ENCODE assay signal across 18 cellular contexts in genomic region chr1:1956101-1956500, GRCh38. TPM values are rescaled to one million over a fixed set of nuclear protein-coding genes. Genes with fewer than 3 reads are reported as not detected.
DNase-seq lines count a peak whose midpoint lies in the region; ATAC-seq, FAIRE-seq and TF ChIP-seq lines count a peak whose summit lies in the region.
"Had no signal": no experiment of that assay in that cellular context is flagged by ENCODE, and none has a peak within 500 bp of the region (broad histone marks: within the 10 kb centered on the region; RNA-seq: fewer than 3 reads in every experiment).

No MANE protein-coding gene starts in this region.

- H3K36me3 Mint-ChIP-seq in CD4-positive, alpha-beta memory T cell: no peaks in the 10 kb centered on the region
- H3K36me3 Mint-ChIP-seq: CD14-positive monocyte had no signal

- no peak overlapping the region for H3K23ac ChIP-seq in H1 (ENCODE audit: insufficient read length)
- H3K23ac ChIP-seq in trophoblast cell (ENCODE audit: low read length): no peak overlapping the region

- 71% methylated on average over 3 of the region's 7 CpGs for WGBS in HepG2 (ENCODE audit: low lambda C conversion rate)
- WGBS in right lobe of liver (ENCODE audit: insufficient coverage, low coverage, low lambda C conversion rate, missing lambda C conversion rate): no CpG with 5 or more reads among the region's 7 CpGs
- 93% methylated on average over 7 of the region's 7 CpGs; no CpG with 5 or more reads in 1 of the 2 experiments for WGBS in H1 (ENCODE audit: extremely low coverage in 1 of 2, insufficient coverage in 1 of 2, insufficient read length in 1 of 2, insufficient replicate concordance in 2 of 2, low coverage in 1 of 2, low lambda C conversion rate in 2 of 2, missing lambda C conversion rate in 1 of 2), 2 experiments
- no CpG with 5 or more reads among the region's 7 CpGs for WGBS in trophoblast cell (ENCODE audit: extremely low coverage, insufficient coverage, insufficient read length)

- H2BK5ac ChIP-seq in H1 (ENCODE audit: low read depth, low read length) (no peak overlapping the region), trophoblast cell (ENCODE audit: low read depth, low read length, poor library complexity) (no peak overlapping the region)

- H3K27ac ChIP-seq in HepG2 (ENCODE audit: extremely low read length, insufficient read depth, low read length): no peak overlapping the region
- no peak overlapping the region for H3K27ac ChIP-seq in right lobe of liver
- no peak overlapping the region for H3K27ac ChIP-seq in H1 (ENCODE audit: low read depth, low read length)
- no peak overlapping the region for H3K27ac ChIP-seq in trophoblast cell (ENCODE audit: low read depth, low read length)
- H3K27ac ChIP-seq in CD4-positive, alpha-beta memory T cell (ENCODE audit: low read depth, low read length): no peak overlapping the region
- H3K27ac ChIP-seq: A549 had no signal

- H3K79me2 ChIP-seq in HepG2 (ENCODE audit: insufficient read depth, low read length) (no peaks in the 10 kb centered on the region), H1 (ENCODE audit: control insufficient read depth in 1 of 2, insufficient read depth in 2 of 2, low read length in 2 of 2) (no peaks in the 10 kb centered on the region), trophoblast cell (ENCODE audit: control insufficient read depth, insufficient read depth, low read length, poor library complexity) (no peaks in the 10 kb centered on the region)

- H3K9me3 ChIP-seq in HepG2 (ENCODE audit: low read length) (no peaks in the 10 kb centered on the region), right lobe of liver (no peaks in the 10 kb centered on the region), H1 (ENCODE audit: insufficient read depth in 2 of 2, low read depth in 1 of 2, low read length in 1 of 2) (peaks cover 0 to 5% of the 10 kb centered on the region in 2 experiments; a peak in 1 of 4 replicates), trophoblast cell (ENCODE audit: insufficient read depth, low read depth, low read length) (peaks cover 2% of the 10 kb centered on the region)
- H3K9me3 ChIP-seq in CD4-positive, alpha-beta memory T cell (ENCODE audit: control insufficient read depth in 1 of 2, low read length in 2 of 2): no peaks in the 10 kb centered on the region
- H3K9me3 ChIP-seq: A549 had no signal

- peaks cover 0 to 5% (median 1%) of the 10 kb centered on the region in 8 donors for H3K9me3 Mint-ChIP-seq in CD4-positive, alpha-beta memory T cell

- H3K18ac ChIP-seq in H1 (ENCODE audit: extremely low read depth, low read length): peak overlapping the region; percentile 60; the same call in 1 of the 2 replicates
- H3K18ac ChIP-seq in trophoblast cell (ENCODE audit: low read length): no peak overlapping the region

- peak overlapping the region in 1 of 3 experiments; percentile 17; a peak in 1 of 6 replicates for H3K4me3 ChIP-seq in HepG2 (replicated peaks in 1 of 3; ENCODE audit: insufficient read depth in 1 of 3, low read depth in 2 of 3, low read length in 3 of 3)
- H3K4me3 ChIP-seq in right lobe of liver: no peak overlapping the region
- no peak overlapping the region for H3K4me3 ChIP-seq in H1 (ENCODE audit: extremely low read depth in 1 of 4, insufficient read depth in 2 of 4, low read depth in 3 of 4, low read length in 4 of 4)
- H3K4me3 ChIP-seq in trophoblast cell (ENCODE audit: low read depth, low read length): no peak overlapping the region
- H3K4me3 ChIP-seq in CD4-positive, alpha-beta memory T cell (ENCODE audit: low read length in 2 of 2): no peak overlapping the region
- H3K4me3 ChIP-seq: A549 had no signal

- H3K4me3 Mint-ChIP-seq in CD4-positive, alpha-beta memory T cell: no peak overlapping the region
- H3K4me3 Mint-ChIP-seq: CD14-positive monocyte; CD8-positive, alpha-beta memory T cell; IgD-negative memory B cell had no signal

- ATAC-seq in HepG2: no peak
- ATAC-seq in right lobe of liver: no peak
- no peak for ATAC-seq in GM21737 (IDR thresholded peaks at IDR 0.05; ENCODE audit: unreplicated experiment)
- ATAC-seq: A549 had no signal

- H3K36me3 ChIP-seq in HepG2 (replicated peaks in 1 of 2; ENCODE audit: control insufficient read depth in 1 of 2, insufficient read depth in 2 of 2, low read length in 2 of 2): no peaks in the 10 kb centered on the region
- H3K36me3 ChIP-seq in right lobe of liver: no peaks in the 10 kb centered on the region
- H3K36me3 ChIP-seq in H1 (ENCODE audit: control insufficient read depth in 2 of 4, insufficient read depth in 4 of 4, low read length in 3 of 4): no peaks in the 10 kb centered on the region
- no peaks in the 10 kb centered on the region for H3K36me3 ChIP-seq in trophoblast cell (ENCODE audit: control insufficient read depth in 1 of 2, insufficient read depth in 2 of 2, low read length in 2 of 2)
- no peaks in the 10 kb centered on the region for H3K36me3 ChIP-seq in CD4-positive, alpha-beta memory T cell (ENCODE audit: insufficient read depth, low read length)

- TF ChIP-seq POLR2A in HepG2 (IDR thresholded peaks at IDR 0.05; ENCODE audit: insufficient read depth in 1 of 2, low read depth in 2 of 2, low read length in 2 of 2) (no peak), right lobe of liver (IDR thresholded peaks at IDR 0.05) (no peak), H1 (IDR thresholded peaks at IDR 0.05; ENCODE audit: control extremely low read depth in 1 of 2, low read depth in 2 of 2, low read length in 2 of 2) (no peak)

- TF ChIP-seq CTCF in HepG2 (CRISPR knock-in tag; IDR thresholded peaks at IDR 0.05) (no peak), right lobe of liver (IDR thresholded peaks at IDR 0.05) (no peak), H1 (IDR thresholded peaks at IDR 0.05; ENCODE audit: control extremely low read depth in 1 of 3, insufficient read depth in 1 of 3, low read depth in 1 of 3, low read length in 3 of 3) (no peak)

- no peak for TF ChIP-seq EP300 in HepG2 (IDR thresholded peaks at IDR 0.05; ENCODE audit: low read depth in 2 of 2, low read length in 2 of 2)
- no peak for TF ChIP-seq EP300 in HepG2 (CRISPR knock-in tag; IDR thresholded peaks at IDR 0.05; ENCODE audit: borderline replicate concordance)
- no peak for TF ChIP-seq EP300 in H1 (IDR thresholded peaks at IDR 0.05; ENCODE audit: borderline replicate concordance in 1 of 2, low read depth in 2 of 2, low read length in 2 of 2)

- H3K14ac ChIP-seq in H1 (ENCODE audit: insufficient read length): no peak overlapping the region
- no peak overlapping the region for H3K14ac ChIP-seq in trophoblast cell (ENCODE audit: low read length)

- BruUV-seq in HepG2 (replicated peaks; lab: Mats Ljungman, UMichigan): no TSS peak

- H3K4ac ChIP-seq in H1 (replicated peaks; ENCODE audit: insufficient read length, low read depth, low read length): no peak overlapping the region
- H3K4ac ChIP-seq in trophoblast cell (ENCODE audit: low read depth, low read length): no peak overlapping the region

- in situ Hi-C loops in HepG2 (cut with HindIII; ENCODE audit: extremely low pct_ligation_motif_present, low pct_unique_long_range_greater_than_20kb): no loop called here

- TF ChIP-seq RAD21 in HepG2 (CRISPR knock-in tag; IDR thresholded peaks at IDR 0.05) (no peak), H1 (IDR thresholded peaks at IDR 0.05 in 1 of 2, conservative IDR thresholded peaks at IDR 0.05 in 1 of 2; ENCODE audit: low read depth in 2 of 2, low read length in 2 of 2) (no peak)

- no peak overlapping the region for H4K12ac ChIP-seq in trophoblast cell (ENCODE audit: low read depth, low read length)

- H3K79me1 ChIP-seq in H1 (ENCODE audit: low read depth, low read length) (no peaks in the 10 kb centered on the region), trophoblast cell (ENCODE audit: low read length) (no peaks in the 10 kb centered on the region)

- H3K23me2 ChIP-seq in H1 (ENCODE audit: low read depth, low read length): no peaks in the 10 kb centered on the region; the same call in 1 of the 2 replicates

- H3K27ac Mint-ChIP-seq in CD4-positive, alpha-beta memory T cell: peak overlapping the region in 1 of 7 donors; percentile 35
- H3K27ac Mint-ChIP-seq: CD14-positive monocyte; CD8-positive, alpha-beta memory T cell; IgD-negative memory B cell had no signal

- no peak overlapping the region for H2BK20ac ChIP-seq in H1 (ENCODE audit: low read length)

- H2BK120ac ChIP-seq in H1 (replicated peaks; ENCODE audit: low read depth, low read length): no peak overlapping the region
- no peak overlapping the region for H2BK120ac ChIP-seq in trophoblast cell (ENCODE audit: insufficient read depth, low read length, poor library complexity)

- POLR2A ChIA-PET in HepG2 (lab: Yijun Ruan, JAX): interaction anchor here (1.4 to 4.3 kb wide), 2 partner anchors 9 to 12 kb away, joined by 5 to 18 read pairs; no protein-coding TSS in a partner anchor
- POLR2A ChIA-PET in H1 (lab: Charles Lee; ENCODE audit: partially characterized antibody): interaction anchor here (1.1 to 1.3 kb wide), 2 partner anchors 20 to 84 kb away, joined by 3 read pairs; no protein-coding TSS in a partner anchor
- POLR2A ChIA-PET in CD4-positive, alpha-beta memory T cell (lab: Charles Lee; ENCODE audit: partially characterized antibody): no interaction called here

- no peak overlapping the region for H3K56ac ChIP-seq in H1 (replicated peaks; ENCODE audit: insufficient read length, low read depth, low read length)

- H2BK12ac ChIP-seq in H1 (ENCODE audit: low read depth, low read length): no peak overlapping the region
- H2BK12ac ChIP-seq in trophoblast cell (ENCODE audit: low read length): no peak overlapping the region

- H3K4me2 ChIP-seq in HepG2 (ENCODE audit: low read depth, low read length) (peak overlapping the region; percentile 56), H1 (ENCODE audit: insufficient read depth in 1 of 2, low read depth in 2 of 2, low read length in 2 of 2) (no peak overlapping the region), trophoblast cell (ENCODE audit: low read length) (no peak overlapping the region)
- H3K4me2 ChIP-seq: A549 had no signal

- H4K5ac ChIP-seq in H1 (ENCODE audit: insufficient read length, low read depth, low read length): no peak overlapping the region

- H3K27me3 Mint-ChIP-seq in CD4-positive, alpha-beta memory T cell: peaks cover 13% of the 10 kb centered on the region in 2 donors

- FAIRE-seq in HepG2 (lab: Jason Lieb, UNC): no peak
- FAIRE-seq in H1 (lab: Jason Lieb, UNC): no peak
- FAIRE-seq: A549, GM19239, H54 had no signal

- H4K8ac ChIP-seq in H1 (ENCODE audit: extremely low read depth, insufficient read depth, low read length): peak overlapping the region; percentile 28; the same call in 1 of the 2 replicates
- no peak overlapping the region for H4K8ac ChIP-seq in trophoblast cell (ENCODE audit: low read depth, low read length)

- H4K91ac ChIP-seq in H1 (replicated peaks; ENCODE audit: insufficient read length, low read length) (peak overlapping the region; percentile 65), trophoblast cell (ENCODE audit: low read depth, low read length) (no peak overlapping the region)

- DNase-seq in HepG2 (ENCODE audit: low spot score) (no peak), right lobe of liver (no peak), NCI-H2196 (lab: John Stamatoyannopoulos, UW; ENCODE audit: unreplicated experiment) (peak; percentile 48), H1 (ENCODE audit: low read depth in 1 of 2, low spot score in 2 of 2) (no peak), trophoblast cell (no peak)
- no peak for DNase-seq in CD4-positive, alpha-beta memory T cell
- DNase-seq: CD8-positive, alpha-beta memory T cell; DMS53; GF-D8 had no signal

- CTCF ChIA-PET in HepG2 (lab: Yijun Ruan, JAX; ENCODE audit: low intra/inter-chr PET ratio, low total read pairs): no interaction called here
- CTCF ChIA-PET in H1 (lab: Charles Lee; ENCODE audit: partially characterized antibody): interaction anchor here (0.6 to 15.6 kb wide), 17 partner anchors 10 to 177 kb away, joined by 3 to 249 read pairs (median 4); partner anchors contain the start of gene PRKCZ
- CTCF ChIA-PET in CD4-positive, alpha-beta memory T cell (lab: Charles Lee; ENCODE audit: partially characterized antibody): interaction anchor here (0.7 to 1.5 kb wide), 2 partner anchors 10 to 88 kb away, joined by 3 to 4 read pairs; no protein-coding TSS in a partner anchor

- H2AK5ac ChIP-seq in H1 (ENCODE audit: low read depth, low read length) (no peak overlapping the region), trophoblast cell (ENCODE audit: low read length) (no peak overlapping the region)

- H4K20me1 ChIP-seq in HepG2 (ENCODE audit: insufficient read depth, low read length) (no peaks in the 10 kb centered on the region), H1 (replicated peaks in 1 of 2; ENCODE audit: control insufficient read depth in 1 of 2, insufficient read depth in 2 of 2, low read length in 2 of 2) (peaks cover 0 to 1% of the 10 kb centered on the region in 2 experiments)

- H2BK15ac ChIP-seq in H1 (ENCODE audit: low read length): no peak overlapping the region

- peaks cover 0 to 29% of the 10 kb centered on the region in 2 experiments; a peak in 3 of 5 replicates for H3K27me3 ChIP-seq in HepG2 (ENCODE audit: control insufficient read depth in 1 of 2, insufficient read depth in 2 of 2, low read length in 2 of 2)
- H3K27me3 ChIP-seq in right lobe of liver: no peaks in the 10 kb centered on the region
- no peaks in the 10 kb centered on the region; a peak in 1 of 7 replicates for H3K27me3 ChIP-seq in H1 (replicated peaks in 1 of 4; ENCODE audit: control insufficient read depth in 3 of 4, extremely low read depth in 1 of 4, insufficient read depth in 3 of 4, low read length in 3 of 4)
- H3K27me3 ChIP-seq in trophoblast cell (ENCODE audit: insufficient read depth, low read length): no peaks in the 10 kb centered on the region
- peaks cover 7% of the 10 kb centered on the region for H3K27me3 ChIP-seq in CD4-positive, alpha-beta memory T cell (ENCODE audit: insufficient read depth, low read length)

- H3K9ac ChIP-seq in HepG2 (ENCODE audit: insufficient read depth, low read depth, low read length) (no peak overlapping the region), H1 (replicated peaks in 1 of 4; ENCODE audit: extremely low read depth in 1 of 4, low read depth in 3 of 4, low read length in 3 of 4) (no peak overlapping the region), trophoblast cell (ENCODE audit: low read length) (no peak overlapping the region)

- H2AFZ ChIP-seq in HepG2 (ENCODE audit: low read length): no peak overlapping the region
- no peak overlapping the region for H2AFZ ChIP-seq in H1 (ENCODE audit: low read length)
- no peak overlapping the region for H2AFZ ChIP-seq in trophoblast cell (ENCODE audit: insufficient read depth, low read length, poor library complexity)

- intact Hi-C loops in HepG2 (cut with micrococcal nuclease; ENCODE audit: unreplicated experiment) (no loop called here), right lobe of liver (cut with DNase I) (loop anchor here in 1 of 2 donors (5.0 kb wide), 1 partner anchor 86 kb away; no protein-coding TSS in a partner anchor)
- intact Hi-C loops in CD4-positive, alpha-beta memory T cell (cut with micrococcal nuclease): no loop called here

- H3K4me1 ChIP-seq in HepG2 (ENCODE audit: insufficient read depth, low read length) (peaks cover 70% of the 10 kb centered on the region), right lobe of liver (no peaks in the 10 kb centered on the region), H1 (replicated peaks in 1 of 4; ENCODE audit: control insufficient read depth in 3 of 4, insufficient read depth in 4 of 4, low read length in 3 of 4) (peaks cover 0 to 9% (median 6%) of the 10 kb centered on the region in 4 experiments; a peak in 5 of 7 replicates), trophoblast cell (ENCODE audit: control insufficient read depth in 1 of 2, insufficient read depth in 2 of 2, low read length in 2 of 2) (peaks cover 0 to 2% of the 10 kb centered on the region in 2 experiments)
- H3K4me1 ChIP-seq in CD4-positive, alpha-beta memory T cell (ENCODE audit: insufficient read depth, low read length): no peaks in the 10 kb centered on the region

- peaks cover 0 to 8% (median 0%) of the 10 kb centered on the region in 4 donors for H3K4me1 Mint-ChIP-seq in CD4-positive, alpha-beta memory T cell
- H3K4me1 Mint-ChIP-seq: CD8-positive, alpha-beta memory T cell had no signal

RNA-seq across cellular contexts. Expression of gene TMEM52, which starts 37.0 kb away (rescaled TPM):
- total RNA-seq in HepG2 (2016; rRNA removed; fragmentation: Illumina TruSeq; extraction: Trizol) (12.9 and 18.7 TPM in 2 replicates), right lobe of liver (10 to 100 TPM in 1 of 6 experiments, 1 to 10 TPM in 5; 2.3 to 13.2 (median 6.0) TPM)
- 49.1 and 56.2 TPM in 2 replicates for total RNA-seq in HepG2 (2016; cell fraction: cytosol; rRNA removed; fragmentation: Illumina TruSeq; extraction: Trizol; ENCODE audit: low read depth)
- 9.2 and 18.5 TPM in 2 replicates for total RNA-seq in HepG2 (2016; cell fraction: insoluble cytoplasmic fraction; rRNA removed; fragmentation: Illumina TruSeq; extraction: Trizol)
- 52.4 and 62.3 TPM in 2 replicates for total RNA-seq in HepG2 (2016; cell fraction: membrane; rRNA removed; fragmentation: Illumina TruSeq; extraction: Trizol)
- 7.7 and 11.9 TPM in 2 replicates for total RNA-seq in HepG2 (2016; cell fraction: nucleus; rRNA removed; fragmentation: Illumina TruSeq; extraction: Trizol)
- polyA plus RNA-seq in HepG2 (2011; rRNA removed) (13.2 and 15.3 TPM in 2 replicates), H1 (2011; rRNA removed) (30.2 and 46.3 TPM in 2 replicates)
- 12.8 and 25.5 TPM in 2 replicates for polyA plus RNA-seq in HepG2 (2011; cell fraction: cytosol; rRNA removed)
- polyA plus RNA-seq in HepG2 (2011; cell fraction: nucleus; rRNA removed): 29.4 and 36.3 TPM in 2 replicates
- polyA plus RNA-seq in HepG2 (2012): 6.6 and 7.8 TPM in 2 replicates
- polyA plus RNA-seq in HepG2 (2016; cell fraction: cytosol; fragmentation: Illumina TruSeq; extraction: Trizol; ENCODE audit: low read depth): 77.9 and 88.5 TPM in 2 replicates
- 13.6 and 17.5 TPM in 2 replicates for polyA plus RNA-seq in HepG2 (2016; cell fraction: insoluble cytoplasmic fraction; fragmentation: Illumina TruSeq; extraction: Trizol; ENCODE audit: low read depth)
- 69.4 and 73.4 TPM in 2 replicates for polyA plus RNA-seq in HepG2 (2016; cell fraction: membrane; fragmentation: Illumina TruSeq; extraction: Trizol; ENCODE audit: low read depth)
- polyA plus RNA-seq in HepG2 (2016; cell fraction: nucleus; fragmentation: Illumina TruSeq; extraction: Trizol; ENCODE audit: insufficient read depth, low read depth): 21.1 and 21.2 TPM in 2 replicates
- 1.1 and 27.0 TPM in 2 replicates for polyA minus RNA-seq in HepG2 (2011; rRNA and poly(A)+ RNA removed; ENCODE audit: low replicate concordance)
- polyA minus RNA-seq in HepG2 (2011; cell fraction: cytosol; rRNA and poly(A)+ RNA removed): 7.6 and 7.8 TPM in 2 replicates
- 2.3 and 2.6 TPM in 2 replicates for polyA minus RNA-seq in HepG2 (2011; cell fraction: nucleus; rRNA and poly(A)+ RNA removed)
- 14.6 and 15.0 TPM in 2 replicates for total RNA-seq in H1 (2021; fragmentation: NEBNext Ultra II Directional; extraction: Animal tissue kit (Norgen Biotek cat#: 25700))
- 20.9 TPM for polyA plus RNA-seq in H1 (2011; cell fraction: cytosol; rRNA removed)
- polyA plus RNA-seq in H1 (2011; cell fraction: nucleus; rRNA removed): 36.1 TPM
- polyA plus RNA-seq in H1 (2012, experiment 1 of 2): 8.4 to 15.3 TPM (median 14.6 TPM) in 4 replicates
- 15.3 TPM for polyA plus RNA-seq in H1 (2012, experiment 2 of 2)
- 21.5 TPM for polyA plus RNA-seq in H1 (2013, experiment 1 of 2)
- polyA plus RNA-seq in H1 (2013, experiment 2 of 2): 22.3 TPM
- polyA minus RNA-seq in H1 (2011; rRNA and poly(A)+ RNA removed): 5.1 and 6.6 TPM in 2 replicates
- polyA minus RNA-seq in H1 (2011; cell fraction: cytosol; rRNA and poly(A)+ RNA removed): 6.2 TPM
- polyA minus RNA-seq in H1 (2011; cell fraction: nucleus; rRNA and poly(A)+ RNA removed): 11.6 TPM
- polyA plus RNA-seq in trophoblast cell (2013): 3.7 and 4.1 TPM in 2 replicates
- under 1 TPM in 1 of 2 experiments, not detected in 1; 0.55 TPM for total RNA-seq in CD4-positive, alpha-beta memory T cell
- polyA plus RNA-seq in CD4-positive, alpha-beta memory T cell: not detected
- polyA plus RNA-seq: CD14-positive monocyte, IgD-negative memory B cell had no signal

RNA-seq across cellular contexts. Expression of gene CALML6, which starts 41.0 kb away (rescaled TPM):
- total RNA-seq in HepG2 (2016; rRNA removed; fragmentation: Illumina TruSeq; extraction: Trizol) (0.11 TPM in 1 of 2 replicates, not detected in the other), right lobe of liver (1 to 10 TPM in 1 of 6 experiments, under 1 TPM in 3, not detected in 2; 0.44 to 1.4 (median 0.58) TPM)
- not detected in 2 replicates for total RNA-seq in HepG2 (2016; cell fraction: cytosol; rRNA removed; fragmentation: Illumina TruSeq; extraction: Trizol; ENCODE audit: low read depth)
- 0.13 TPM in 1 of 2 replicates, not detected in the other for total RNA-seq in HepG2 (2016; cell fraction: insoluble cytoplasmic fraction; rRNA removed; fragmentation: Illumina TruSeq; extraction: Trizol)
- total RNA-seq in HepG2 (2016; cell fraction: membrane; rRNA removed; fragmentation: Illumina TruSeq; extraction: Trizol): not detected in 2 replicates
- not detected in 2 replicates for total RNA-seq in HepG2 (2016; cell fraction: nucleus; rRNA removed; fragmentation: Illumina TruSeq; extraction: Trizol)
- polyA plus RNA-seq in HepG2 (2011; rRNA removed) (0.12 TPM in 1 of 2 replicates, not detected in the other), H1 (2011; rRNA removed) (0.54 and 0.96 TPM in 2 replicates)
- not detected in 2 replicates for polyA plus RNA-seq in HepG2 (2011; cell fraction: cytosol; rRNA removed)
- 0.80 and 1.5 TPM in 2 replicates for polyA plus RNA-seq in HepG2 (2011; cell fraction: nucleus; rRNA removed)
- not detected in 2 replicates for polyA plus RNA-seq in HepG2 (2012)
- not detected in 2 replicates for polyA plus RNA-seq in HepG2 (2016; cell fraction: cytosol; fragmentation: Illumina TruSeq; extraction: Trizol; ENCODE audit: low read depth)
- not detected in 2 replicates for polyA plus RNA-seq in HepG2 (2016; cell fraction: insoluble cytoplasmic fraction; fragmentation: Illumina TruSeq; extraction: Trizol; ENCODE audit: low read depth)
- polyA plus RNA-seq in HepG2 (2016; cell fraction: membrane; fragmentation: Illumina TruSeq; extraction: Trizol; ENCODE audit: low read depth): not detected in 2 replicates
- 0.38 and 0.87 TPM in 2 replicates for polyA plus RNA-seq in HepG2 (2016; cell fraction: nucleus; fragmentation: Illumina TruSeq; extraction: Trizol; ENCODE audit: insufficient read depth, low read depth)
- not detected in 2 replicates for polyA minus RNA-seq in HepG2 (2011; rRNA and poly(A)+ RNA removed; ENCODE audit: low replicate concordance)
- not detected in 2 replicates for polyA minus RNA-seq in HepG2 (2011; cell fraction: cytosol; rRNA and poly(A)+ RNA removed)
- 0.64 TPM in 1 of 2 replicates, not detected in the other for polyA minus RNA-seq in HepG2 (2011; cell fraction: nucleus; rRNA and poly(A)+ RNA removed)
- 0.92 and 1.3 TPM in 2 replicates for total RNA-seq in H1 (2021; fragmentation: NEBNext Ultra II Directional; extraction: Animal tissue kit (Norgen Biotek cat#: 25700))
- 1.4 TPM for polyA plus RNA-seq in H1 (2011; cell fraction: cytosol; rRNA removed)
- 4.8 TPM for polyA plus RNA-seq in H1 (2011; cell fraction: nucleus; rRNA removed)
- 1.3 to 1.9 TPM (median 1.7 TPM) in 4 replicates for polyA plus RNA-seq in H1 (2012, experiment 1 of 2)
- polyA plus RNA-seq in H1 (2012, experiment 2 of 2): 0.84 TPM
- 0.65 TPM for polyA plus RNA-seq in H1 (2013, experiment 1 of 2)
- polyA plus RNA-seq in H1 (2013, experiment 2 of 2): 0.63 TPM
- polyA minus RNA-seq in H1 (2011; rRNA and poly(A)+ RNA removed): 0.09 and 0.15 TPM in 2 replicates
- polyA minus RNA-seq in H1 (2011; cell fraction: cytosol; rRNA and poly(A)+ RNA removed): not detected
- 1.5 TPM for polyA minus RNA-seq in H1 (2011; cell fraction: nucleus; rRNA and poly(A)+ RNA removed)
- 0.19 and 0.25 TPM in 2 replicates for polyA plus RNA-seq in trophoblast cell (2013)
- total RNA-seq in CD4-positive, alpha-beta memory T cell: under 1 TPM; 0.44 to 0.78 TPM
- not detected for polyA plus RNA-seq in CD4-positive, alpha-beta memory T cell
- total RNA-seq: HT-29 had no signal
- polyA plus RNA-seq: CD14-positive monocyte; CD8-positive, alpha-beta memory T cell; IgD-negative memory B cell had no signal

RNA-seq across cellular contexts. Expression of gene CFAP74, which starts 47.5 kb away (rescaled TPM):
- total RNA-seq in HepG2 (2016; rRNA removed; fragmentation: Illumina TruSeq; extraction: Trizol) (0.27 TPM in 1 of 2 replicates, not detected in the other), right lobe of liver (1 to 10 TPM in 2 of 6 experiments, under 1 TPM in 3, not detected in 1; 0.16 to 3.5 (median 0.32) TPM)
- total RNA-seq in HepG2 (2016; cell fraction: cytosol; rRNA removed; fragmentation: Illumina TruSeq; extraction: Trizol; ENCODE audit: low read depth): 0.09 TPM in 1 of 2 replicates, not detected in the other
- total RNA-seq in HepG2 (2016; cell fraction: insoluble cytoplasmic fraction; rRNA removed; fragmentation: Illumina TruSeq; extraction: Trizol): 0.09 and 0.10 TPM in 2 replicates
- total RNA-seq in HepG2 (2016; cell fraction: membrane; rRNA removed; fragmentation: Illumina TruSeq; extraction: Trizol): 0.07 and 0.09 TPM in 2 replicates
- 0.28 and 0.66 TPM in 2 replicates for total RNA-seq in HepG2 (2016; cell fraction: nucleus; rRNA removed; fragmentation: Illumina TruSeq; extraction: Trizol)
- polyA plus RNA-seq in HepG2 (2011; rRNA removed) (0.57 and 0.62 TPM in 2 replicates), H1 (2011; rRNA removed) (0.09 and 0.22 TPM in 2 replicates)
- 0.13 TPM in 2 replicates for polyA plus RNA-seq in HepG2 (2011; cell fraction: cytosol; rRNA removed)
- 4.1 and 5.0 TPM in 2 replicates for polyA plus RNA-seq in HepG2 (2011; cell fraction: nucleus; rRNA removed)
- polyA plus RNA-seq in HepG2 (2012): 0.67 and 2.1 TPM in 2 replicates
- polyA plus RNA-seq in HepG2 (2016; cell fraction: cytosol; fragmentation: Illumina TruSeq; extraction: Trizol; ENCODE audit: low read depth): 0.05 TPM in 1 of 2 replicates, not detected in the other
- 0.08 and 0.10 TPM in 2 replicates for polyA plus RNA-seq in HepG2 (2016; cell fraction: insoluble cytoplasmic fraction; fragmentation: Illumina TruSeq; extraction: Trizol; ENCODE audit: low read depth)
- 0.11 TPM in 1 of 2 replicates, not detected in the other for polyA plus RNA-seq in HepG2 (2016; cell fraction: membrane; fragmentation: Illumina TruSeq; extraction: Trizol; ENCODE audit: low read depth)
- polyA plus RNA-seq in HepG2 (2016; cell fraction: nucleus; fragmentation: Illumina TruSeq; extraction: Trizol; ENCODE audit: insufficient read depth, low read depth): 0.48 and 0.64 TPM in 2 replicates
- 0.56 TPM in 1 of 2 replicates, not detected in the other for polyA minus RNA-seq in HepG2 (2011; rRNA and poly(A)+ RNA removed; ENCODE audit: low replicate concordance)
- polyA minus RNA-seq in HepG2 (2011; cell fraction: cytosol; rRNA and poly(A)+ RNA removed): 0.20 TPM in 1 of 2 replicates, not detected in the other
- 0.77 and 0.99 TPM in 2 replicates for polyA minus RNA-seq in HepG2 (2011; cell fraction: nucleus; rRNA and poly(A)+ RNA removed)
- total RNA-seq in H1 (2021; fragmentation: NEBNext Ultra II Directional; extraction: Animal tissue kit (Norgen Biotek cat#: 25700)): 0.20 and 0.33 TPM in 2 replicates
- polyA plus RNA-seq in H1 (2011; cell fraction: cytosol; rRNA removed): 0.14 TPM
- 1.3 TPM for polyA plus RNA-seq in H1 (2011; cell fraction: nucleus; rRNA removed)
- 0.15 to 0.23 TPM (median 0.23 TPM) in 3 of 4 replicates, not detected in the other for polyA plus RNA-seq in H1 (2012, experiment 1 of 2)
- 0.39 TPM for polyA plus RNA-seq in H1 (2012, experiment 2 of 2)
- 0.12 TPM for polyA plus RNA-seq in H1 (2013, experiment 1 of 2)
- 0.06 TPM for polyA plus RNA-seq in H1 (2013, experiment 2 of 2)
- polyA minus RNA-seq in H1 (2011; rRNA and poly(A)+ RNA removed): 0.06 and 0.10 TPM in 2 replicates
- not detected for polyA minus RNA-seq in H1 (2011; cell fraction: cytosol; rRNA and poly(A)+ RNA removed)
- 0.50 TPM for polyA minus RNA-seq in H1 (2011; cell fraction: nucleus; rRNA and poly(A)+ RNA removed)
- polyA plus RNA-seq in trophoblast cell (2013): 0.03 and 0.15 TPM in 2 replicates
- total RNA-seq in CD4-positive, alpha-beta memory T cell: not detected
- not detected for polyA plus RNA-seq in CD4-positive, alpha-beta memory T cell
- total RNA-seq: CD8-positive, alpha-beta memory T cell; HT-29 had no signal
- polyA plus RNA-seq: AG04450; BJ; CD14-positive monocyte; CD8-positive, alpha-beta memory T cell; IgD-negative memory B cell had no signal
